Comparison of ENCODE assay signal across 23 cellular contexts in the genomic region with DNA sequence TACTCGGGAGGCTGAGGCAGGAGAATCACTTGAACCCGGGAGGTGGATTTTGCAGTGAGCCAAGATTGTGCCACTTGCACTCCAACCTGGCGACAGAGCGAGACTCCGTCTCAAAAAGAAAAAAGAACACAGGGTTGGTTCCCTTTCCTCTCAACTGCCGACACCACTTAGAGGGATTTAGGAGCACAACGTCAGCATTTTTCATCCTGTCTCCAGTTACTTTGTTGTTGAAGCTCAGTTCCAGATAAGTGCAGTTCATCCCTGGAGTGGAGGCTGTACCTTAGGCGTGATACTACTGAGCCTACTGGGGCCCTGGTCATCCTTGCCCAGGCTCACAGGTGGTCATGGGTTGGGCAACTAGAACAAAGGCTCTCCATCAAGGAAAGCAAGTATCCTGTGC.
"Had no signal": no experiment of that assay in that cellular context is flagged by ENCODE, and none has a peak within 500 bp of the region (broad histone marks: within the 10 kb centered on the region; RNA-seq: fewer than 3 reads in every experiment).

No MANE protein-coding gene starts in this region.

- H3K27me3 ChIP-seq: colonic mucosa, esophagus muscularis mucosa, gastroesophageal sphincter, left lung had no signal

- FAIRE-seq: endothelial cell of umbilical vein, frontal cortex, kidney had no signal

- H3K4me2 ChIP-seq: hepatocyte had no signal

- DNase-seq: colonic mucosa; dermis blood vessel endothelial cell; dorsolateral prefrontal cortex; effector CD4-positive, alpha-beta T cell; effector memory CD4-positive, alpha-beta T cell; foreskin keratinocyte; heart left ventricle; hypothalamus; immature natural killer cell; islet precursor cell; kidney; kidney glomerular epithelial cell; left lung; left ventricle myocardium superior; lower lobe of right lung; mesenchymal stem cell; mucosa of descending colon; naive B cell had no signal

- H3K36me3 ChIP-seq: colonic mucosa, esophagus muscularis mucosa, gastroesophageal sphincter, heart left ventricle, left lung, lower lobe of right lung had no signal

- H3K4me3 ChIP-seq: colonic mucosa, dorsolateral prefrontal cortex, esophagus muscularis mucosa, gastroesophageal sphincter, heart left ventricle, hepatocyte, left lung, lower lobe of right lung, mucosa of descending colon had no signal

- ATAC-seq: foreskin keratinocyte, gastroesophageal sphincter, heart left ventricle, left lung, left ventricle myocardium superior, lower lobe of right lung, mucosa of descending colon had no signal

- H3K27ac ChIP-seq: colonic mucosa, dorsolateral prefrontal cortex, esophagus muscularis mucosa, foreskin keratinocyte, gastroesophageal sphincter, heart left ventricle, hepatocyte, left lung, lower lobe of right lung had no signal

- H3K9me3 ChIP-seq: colonic mucosa, esophagus muscularis mucosa, gastroesophageal sphincter, heart left ventricle, left lung, lower lobe of right lung, mucosa of descending colon had no signal

- H3K4me1 ChIP-seq: colonic mucosa, esophagus muscularis mucosa, gastroesophageal sphincter, heart left ventricle, left lung, lower lobe of right lung had no signal
